In the genomic region with DNA sequence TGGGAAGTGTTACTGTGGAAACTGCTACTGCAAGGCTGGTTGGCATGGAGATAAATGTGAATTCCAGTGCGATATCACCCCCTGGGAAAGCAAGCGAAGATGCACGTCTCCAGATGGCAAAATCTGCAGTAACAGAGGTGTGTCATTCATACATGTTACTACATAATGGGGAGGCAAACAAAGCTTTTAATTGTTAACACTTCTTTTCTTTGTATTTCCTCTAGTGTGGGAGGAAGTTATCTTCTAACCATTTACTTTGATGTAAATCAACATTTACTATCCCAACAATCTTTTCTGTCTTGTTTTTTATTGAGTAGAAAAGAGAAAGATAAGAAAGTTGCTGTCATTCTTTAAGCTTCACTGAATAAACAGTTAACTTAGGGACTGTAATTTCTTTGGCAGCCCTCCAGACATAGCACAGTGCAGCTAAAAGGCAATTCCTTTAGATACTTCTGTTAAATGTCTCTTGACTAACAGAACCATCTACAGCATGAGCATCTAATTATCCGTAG, we compare ENCODE assay signal across 14 cellular contexts.
DNase-seq lines count a peak whose midpoint lies in the region; ATAC-seq and TF ChIP-seq lines count a peak whose summit lies in the region.
"Had no signal": no experiment of that assay in that cellular context is flagged by ENCODE, and none has a peak within 500 bp of the region (broad histone marks: within the 10 kb centered on the region; RNA-seq: fewer than 3 reads in every experiment).

No MANE protein-coding gene starts in this region.

- in situ Hi-C loops in gastrocnemius medialis (cut with MboI; ENCODE audit: low sequenced_read_pairs in 4 of 4) = no loop called here

- no peaks in the 10 kb centered on the region for H3K36me3 ChIP-seq in gastrocnemius medialis
- H3K36me3 ChIP-seq: BLaER1 had no signal

- TF ChIP-seq CTCF in AG10803 (conservative IDR thresholded peaks at IDR 0.05; ENCODE audit: low read length) = no peak
- TF ChIP-seq CTCF in gastrocnemius medialis (IDR thresholded peaks at IDR 0.05 in 4 of 5, conservative IDR thresholded peaks at IDR 0.05 in 1 of 5) = no peak

- TF ChIP-seq POLR2A in gastrocnemius medialis (IDR thresholded peaks at IDR 0.05) = no peak

- H3K9me3 ChIP-seq in gastrocnemius medialis = no peaks in the 10 kb centered on the region
- H3K9me3 ChIP-seq: BLaER1 had no signal

- no peaks in the 10 kb centered on the region for H3K27me3 ChIP-seq in gastrocnemius medialis
- H3K27me3 ChIP-seq: BLaER1 had no signal

- no peak overlapping the region for H3K27ac ChIP-seq in gastrocnemius medialis
- H3K27ac ChIP-seq: BLaER1 had no signal

- H3K4me1 ChIP-seq in gastrocnemius medialis = no peaks in the 10 kb centered on the region
- H3K4me1 ChIP-seq: BLaER1 had no signal

- DNase-seq in AG10803 (ENCODE audit: low read depth) (peak; percentile 58), NCI-H1417 (lab: John Stamatoyannopoulos, UW) (peak in 2 of 3 experiments; percentile 27 to 79), astrocyte of the hippocampus (ENCODE audit: low read depth, low spot score) (peak; percentile 64), kidney glomerular epithelial cell (lab: John Stamatoyannopoulos, UW) (peak; percentile 83), gastrocnemius medialis (no peak)
- DNase-seq in activated effector memory CD4-positive, alpha-beta T cell treated with Interleukin-2 at 50 U/mL for 16 hours = no peak
- no peak for DNase-seq in activated CD4-positive, CD25-positive, alpha-beta regulatory T cell (lab: John Stamatoyannopoulos, UW)
- DNase-seq: activated B cell treated with CpG ODN at 0.5 μM for 24 hours; naive thymus-derived CD8-positive, alpha-beta T cell; stimulated activated naive CD8-positive, alpha-beta T cell treated with anti-CD3 and anti-CD28 coated beads, Interleukin-15, Interleukin-2, amounts not matched to agents 100 U/mL and 50 U/mL, for 24 hours had no signal

- H3K4me3 ChIP-seq in AG10803 (ENCODE audit: low read length) = no peak overlapping the region
- H3K4me3 ChIP-seq in gastrocnemius medialis = no peak overlapping the region
- H3K4me3 ChIP-seq: BLaER1 had no signal

- intact Hi-C loops in gastrocnemius medialis (cut with DNase I; ENCODE audit: low total_unique reads) = no loop called here

- no peak for ATAC-seq in gastrocnemius medialis
- ATAC-seq in GM19023 (IDR thresholded peaks at IDR 0.05; ENCODE audit: unreplicated experiment) = no peak
- ATAC-seq: activated T-helper 17 cell treated with anti-CD3 and anti-CD28 coated beads, Interleukin-2, amount 50 U/mL, for 72 hours; naive thymus-derived CD8-positive, alpha-beta T cell; Right ventricle myocardium inferior; stimulated activated naive CD8-positive, alpha-beta T cell treated with anti-CD3 and anti-CD28 coated beads, Interleukin-15, Interleukin-2, amounts not matched to agents 100 U/mL and 50 U/mL, for 24 hours had no signal

Comparison
In these comparisons a context has a peak if more than half of its experiments do, and no peak if none do; other contexts are left out.
1. DNase-seq: peak in AG10803 (single experiment), NCI-H1417 (2 of 3), astrocyte of the hippocampus (single experiment) and kidney glomerular epithelial cell (single experiment); none in activated effector memory CD4-positive, alpha-beta T cell treated with Interleukin-2 at 50 U/mL for 16 hours (single experiment), gastrocnemius medialis (0 of 2) and activated CD4-positive, CD25-positive, alpha-beta regulatory T cell (0 of 4).